17 cellular contexts compared by ENCODE assay signal in genomic region chr5:172954751-172955159, GRCh38. TPM values are rescaled to one million over a fixed set of nuclear protein-coding genes. Genes with fewer than 3 reads are reported as not detected.
DNase-seq lines count a peak whose midpoint lies in the region; ATAC-seq and TF ChIP-seq lines count a peak whose summit lies in the region.
"Had no signal": no experiment of that assay in that cellular context is flagged by ENCODE, and none has a peak within 500 bp of the region (broad histone marks: within the 10 kb centered on the region; RNA-seq: fewer than 3 reads in every experiment).

No MANE protein-coding gene starts in this region.

- H3K4ac ChIP-seq in H9 (ENCODE audit: low read depth, low read length), result no peak overlapping the region

- H3K27ac ChIP-seq in AG04450 (ENCODE audit: low read depth, low read length) (peak overlapping the region; percentile 55), HUES6 (ENCODE audit: low read depth, low read length) (no peak overlapping the region), coronary artery (peak overlapping the region in 1 of 2 donors; percentile 73), spleen (peak overlapping the region in 3 of 8 donors; percentile 30 to 42 (median 42)), H9 (ENCODE audit: insufficient read length, low read depth, low read length) (no peak overlapping the region)
- no peak overlapping the region for H3K27ac ChIP-seq in naive thymus-derived CD4-positive, alpha-beta T cell (ENCODE audit: low read depth, low read length)

- 63 to 86% (median 80%) methylated on average over 8 of the region's 8 CpGs for WGBS in spleen, 5 donors
- WGBS in H9 (ENCODE audit: extremely low coverage, insufficient read length, low lambda C conversion rate), result no CpG with 5 or more reads among the region's 8 CpGs

- H3K4me1 ChIP-seq in HUES6 (ENCODE audit: control insufficient read depth, insufficient read depth, low read length), result 0 out of 2 replicates have a peak, but pooled peaks cover 2% of the 10 kb centered on the region
- H3K4me1 ChIP-seq in naive thymus-derived CD4-positive, alpha-beta T cell (ENCODE audit: control insufficient read depth in 2 of 2, insufficient read depth in 2 of 2, low read length in 2 of 2), result peaks cover 2 to 7% of the 10 kb centered on the region in 2 donors
- H3K4me1 ChIP-seq in spleen, result peaks cover 0 to 34% (median 11%) of the 10 kb centered on the region in 6 donors
- no peaks in the 10 kb centered on the region for H3K4me1 ChIP-seq in H9 (ENCODE audit: insufficient read depth, low read length)

- H4K20me1 ChIP-seq in H9 (ENCODE audit: control insufficient read depth, insufficient read depth, insufficient read length), result no peaks in the 10 kb centered on the region

- CTCF ChIA-PET in AG04450 (lab: Charles Lee), result interaction anchor here (2.2 to 2.7 kb wide), 2 partner anchors 22 to 238 kb away, joined by 6 to 10 read pairs; no protein-coding TSS in a partner anchor
- CTCF ChIA-PET in naive thymus-derived CD4-positive, alpha-beta T cell (lab: Charles Lee), result no interaction called here

- no peak overlapping the region for H2AK5ac ChIP-seq in H9 (ENCODE audit: insufficient read length, low read length)

- H3K23me2 ChIP-seq in H9 (ENCODE audit: insufficient read length, low read depth, low read length, poor library complexity, severe bottlenecking), result peaks cover 7% of the 10 kb centered on the region

- H2BK5ac ChIP-seq in H9 (ENCODE audit: insufficient read length, low read length), result no peak overlapping the region

- H2AFZ ChIP-seq in H9 (ENCODE audit: low read length), result no peak overlapping the region

- no peaks in the 10 kb centered on the region for H3K79me2 ChIP-seq in H9 (ENCODE audit: insufficient read depth, low read length)

- H3K27me3 ChIP-seq in AG04450 (ENCODE audit: control insufficient read depth, insufficient read depth, low read length), result no peaks in the 10 kb centered on the region
- 0 out of 2 replicates have a peak, but pooled peaks cover 7% of the 10 kb centered on the region for H3K27me3 ChIP-seq in HUES6 (ENCODE audit: control insufficient read depth, insufficient read depth, low read length)
- H3K27me3 ChIP-seq in naive thymus-derived CD4-positive, alpha-beta T cell (ENCODE audit: control insufficient read depth in 2 of 2, insufficient read depth in 2 of 2, low read length in 2 of 2), result no peaks in the 10 kb centered on the region
- no peaks in the 10 kb centered on the region for H3K27me3 ChIP-seq in spleen (replicated peaks in 1 of 7)
- H3K27me3 ChIP-seq in H9 (ENCODE audit: insufficient read depth, low read length), result no peaks in the 10 kb centered on the region

- no peak overlapping the region for H4K8ac ChIP-seq in H9 (replicated peaks; ENCODE audit: insufficient read length, low read depth, low read length)

- no peak overlapping the region for H3K4me3 ChIP-seq in AG04450 (ENCODE audit: low read depth, low read length)
- H3K4me3 ChIP-seq in HUES6 (ENCODE audit: low read depth, low read length), result no peak overlapping the region
- H3K4me3 ChIP-seq in coronary artery, result no peak overlapping the region
- H3K4me3 ChIP-seq in naive thymus-derived CD4-positive, alpha-beta T cell (ENCODE audit: low read length), result no peak overlapping the region
- H3K4me3 ChIP-seq in spleen, result no peak overlapping the region
- H3K4me3 ChIP-seq: mucosa of descending colon, skin epidermis had no signal

- DNase-seq in AG04450 (ENCODE audit: low read depth, low spot score), result no peak
- peak; percentile 64 for DNase-seq in coronary artery (ENCODE audit: low spot score)
- DNase-seq in progenitor cell of endocrine pancreas (ENCODE audit: low spot score, unreplicated experiment), result no peak
- DNase-seq in naive thymus-derived CD4-positive, alpha-beta T cell, result no peak
- no peak for DNase-seq in spleen
- no peak for DNase-seq in H9
- DNase-seq: activated CD4-positive, alpha-beta T cell treated with anti-CD3 and anti-CD28 coated beads, Interleukin-2, amount 50 U/mL, for 48 hours; activated T-cell treated with anti-CD3 and anti-CD28 coated beads, Interleukin-2, amount 50 U/mL, for 4 hours; DMS 273 treated with DMSO at 0.1 percent for 48 hours; effector memory CD4-positive, alpha-beta T cell; left cardiac atrium; mucosa of descending colon; NCI-H1092 had no signal

- H3K4me3 Mint-ChIP-seq in progenitor cell of endocrine pancreas (ENCODE audit: low read depth) (no peak overlapping the region), H9 (no peak overlapping the region)
- H3K4me3 Mint-ChIP-seq in naive thymus-derived CD4-positive, alpha-beta T cell, result peak overlapping the region in 2 of 10 donors; percentile 0 to 77
- H3K4me3 Mint-ChIP-seq: activated T-cell treated with anti-CD3 and anti-CD28 coated beads, Interleukin-2, amount 50 U/mL, for 4 hours had no signal

- no peak overlapping the region for H2BK12ac ChIP-seq in H9 (ENCODE audit: insufficient read length, low read depth, low read length)

- intact Hi-C loops in naive thymus-derived CD4-positive, alpha-beta T cell (cut with micrococcal nuclease), result loop anchor here (10.0 kb wide), 2 partner anchors 500 to 950 kb away; partner anchors contain the start of genes SH3PXD2B (in 2 of the 2) and FBXW11 (in 1 of the 2)
- intact Hi-C loops in spleen (cut with DNase I; ENCODE audit: low total_unique reads), result no loop called here

- TF ChIP-seq POLR2A in spleen (IDR thresholded peaks at IDR 0.05), result no peak

- no peak overlapping the region for H4K91ac ChIP-seq in H9 (ENCODE audit: insufficient read length, low read depth, low read length)

- H3T11ph ChIP-seq in H9 (ENCODE audit: low read length), result no peak overlapping the region

- TF ChIP-seq CTCF in AG04450 (IDR thresholded peaks at IDR 0.05; ENCODE audit: low read depth, low read length) (no peak), coronary artery (IDR thresholded peaks at IDR 0.05) (no peak), progenitor cell of endocrine pancreas (IDR thresholded peaks at IDR 0.05; ENCODE audit: unreplicated experiment) (no peak), spleen (IDR thresholded peaks at IDR 0.05 in 8 of 11, conservative IDR thresholded peaks at IDR 0.05 in 3 of 11) (no peak), H9 (conservative IDR thresholded peaks at IDR 0.05) (no peak)

- H3K27ac Mint-ChIP-seq in progenitor cell of endocrine pancreas (peak overlapping the region; percentile 12), H9 (0 out of 7 replicates have a peak overlapping the region, but pooled peaks of 1 of the 3 experiments have one; percentile 1)
- H3K27ac Mint-ChIP-seq in naive thymus-derived CD4-positive, alpha-beta T cell, result peak overlapping the region in 4 of 9 donors; percentile 9 to 46 (median 22)

- H3K27me3 Mint-ChIP-seq in progenitor cell of endocrine pancreas, result peaks cover 8% of the 10 kb centered on the region
- H3K27me3 Mint-ChIP-seq in naive thymus-derived CD4-positive, alpha-beta T cell, result peaks cover 0 to 4% (median 0%) of the 10 kb centered on the region in 5 donors
- H3K27me3 Mint-ChIP-seq in H9 (ENCODE audit: low read depth), result peaks cover 41% of the 10 kb centered on the region

- no peak overlapping the region for H3K23ac ChIP-seq in H9 (ENCODE audit: insufficient read length, low read depth, low read length)

- no peak overlapping the region for H4K5ac ChIP-seq in H9 (ENCODE audit: insufficient read length, low read depth, low read length)

- H3K4me1 Mint-ChIP-seq in progenitor cell of endocrine pancreas (ENCODE audit: low read depth) (peaks cover 2% of the 10 kb centered on the region), H9 (peaks cover 1 to 9% of the 10 kb centered on the region in 2 experiments)
- H3K4me1 Mint-ChIP-seq in naive thymus-derived CD4-positive, alpha-beta T cell, result peaks cover 7 to 24% (median 15%) of the 10 kb centered on the region in 7 donors

- H3K9ac ChIP-seq in HUES6 (ENCODE audit: low read length), result peak overlapping the region; percentile 18
- H3K9ac ChIP-seq in H9 (ENCODE audit: extremely low read depth, insufficient read length, low read length), result no peak overlapping the region

- H3K9me3 ChIP-seq in AG04450 (ENCODE audit: control insufficient read depth, insufficient read depth, low read length), result peaks cover 4% of the 10 kb centered on the region; the same call in 1 of the 2 replicates
- H3K9me3 ChIP-seq in HUES6 (ENCODE audit: control insufficient read depth, insufficient read depth, low read depth, low read length), result no peaks in the 10 kb centered on the region
- no peaks in the 10 kb centered on the region for H3K9me3 ChIP-seq in naive thymus-derived CD4-positive, alpha-beta T cell (ENCODE audit: control insufficient read depth in 2 of 3, low read length in 3 of 3)
- H3K9me3 ChIP-seq in spleen, result no peaks in the 10 kb centered on the region
- H3K9me3 ChIP-seq in H9 (ENCODE audit: control insufficient read depth, low read depth, low read length), result no peaks in the 10 kb centered on the region
- H3K9me3 ChIP-seq: mucosa of descending colon had no signal

- H3K4me2 ChIP-seq in H9 (ENCODE audit: insufficient read depth, insufficient read length, low read length), result no peak overlapping the region

- H3K56ac ChIP-seq in H9 (ENCODE audit: insufficient read length, low read depth, low read length), result no peak overlapping the region

- H2BK120ac ChIP-seq in H9 (ENCODE audit: low read depth, low read length, poor library complexity, severe bottlenecking), result no peak overlapping the region

- no peak overlapping the region for H2BK20ac ChIP-seq in H9 (ENCODE audit: low read depth, low read length, poor library complexity, severe bottlenecking)

- POLR2A ChIA-PET in AG04450 (lab: Yijun Ruan, JAX), result interaction anchor here (0.7 kb wide), 1 partner anchor 361 kb away, joined by 7 read pairs; no protein-coding TSS in a partner anchor
- POLR2A ChIA-PET in naive thymus-derived CD4-positive, alpha-beta T cell (lab: Charles Lee), result no interaction called here

- H3K79me1 ChIP-seq in H9 (ENCODE audit: insufficient read depth, low read depth, low read length, poor library complexity, severe bottlenecking), result no peaks in the 10 kb centered on the region

- no peak for ATAC-seq in naive thymus-derived CD4-positive, alpha-beta T cell
- no peak for ATAC-seq in GM18867 (IDR thresholded peaks at IDR 0.05; ENCODE audit: unreplicated experiment)
- ATAC-seq: activated naive CD4-positive, alpha-beta T cell treated with anti-CD3 and anti-CD28 coated beads, Interleukin-2, amount 50 U/mL, for 72 hours; activated T-cell treated with anti-CD3 and anti-CD28 coated beads, Interleukin-2, amount 50 U/mL, for 4 hours; mucosa of descending colon had no signal

- H3K36me3 ChIP-seq in HUES6 (ENCODE audit: control insufficient read depth, insufficient read depth, low read length) (peaks cover 20% of the 10 kb centered on the region), spleen (peaks cover 0 to 23% (median 17%) of the 10 kb centered on the region in 6 donors)
- peaks cover 0 to 16% (median 3%) of the 10 kb centered on the region in 3 experiments for H3K36me3 ChIP-seq in naive thymus-derived CD4-positive, alpha-beta T cell (ENCODE audit: control insufficient read depth in 2 of 3, insufficient read depth in 3 of 3, low read length in 3 of 3)

- H3K9me3 Mint-ChIP-seq in progenitor cell of endocrine pancreas (ENCODE audit: low read depth) (no peaks in the 10 kb centered on the region), H9 (peaks cover 0 to 3% of the 10 kb centered on the region in 2 experiments; a peak in 2 of 5 replicates)
- H3K9me3 Mint-ChIP-seq in naive thymus-derived CD4-positive, alpha-beta T cell, result peaks cover 0 to 4% (median 0%) of the 10 kb centered on the region in 11 donors
- H3K9me3 Mint-ChIP-seq: activated naive CD4-positive, alpha-beta T cell treated with anti-CD3 and anti-CD28 coated beads, Interleukin-2, amount 50 U/mL, for 72 hours; activated T-cell treated with anti-CD3 and anti-CD28 coated beads, Interleukin-2, amount 50 U/mL, for 4 hours had no signal

- H3K14ac ChIP-seq in H9 (ENCODE audit: insufficient read depth, low read length), result no peak overlapping the region

- H3K36me3 Mint-ChIP-seq in progenitor cell of endocrine pancreas (ENCODE audit: insufficient read depth) (peaks cover 5% of the 10 kb centered on the region), H9 (ENCODE audit: insufficient read depth in 1 of 3, low read depth in 3 of 3) (peaks cover 0 to 10% (median 5%) of the 10 kb centered on the region in 3 experiments; a peak in 6 of 7 replicates)
- H3K36me3 Mint-ChIP-seq in naive thymus-derived CD4-positive, alpha-beta T cell, result peaks cover 0 to 7% (median 2%) of the 10 kb centered on the region in 5 donors

- no peak overlapping the region for H2BK15ac ChIP-seq in H9 (ENCODE audit: low read depth, low read length)

- no peak overlapping the region for H3K18ac ChIP-seq in H9 (ENCODE audit: insufficient read length, low read depth, low read length)

RNA-seq across cellular contexts. Expression of gene RPL26L1, which starts 4.5 kb away (rescaled TPM):
- polyA plus RNA-seq in AG04450 (2011; rRNA removed), result 83.5 and 88.2 TPM in 2 replicates
- polyA minus RNA-seq in AG04450 (2011; rRNA and poly(A)+ RNA removed), result 45.7 and 50.0 TPM in 2 replicates
- total RNA-seq in progenitor cell of endocrine pancreas, result 36.1 and 38.4 TPM in 2 replicates
- total RNA-seq in naive thymus-derived CD4-positive, alpha-beta T cell, result 10 to 100 TPM in 3 of 5 experiments, 1 to 10 TPM in 2; 9.6 to 40.0 (median 12.9) TPM
- polyA plus RNA-seq in naive thymus-derived CD4-positive, alpha-beta T cell, result 10 to 100 TPM; 29.7 to 37.1 TPM
- total RNA-seq in spleen, result 10 to 100 TPM; 10.6 to 36.8 (median 16.9) TPM
- polyA plus RNA-seq in spleen, result 10 to 100 TPM; 31.0 to 56.4 (median 46.4) TPM
- 53.6 and 57.5 TPM in 2 replicates for total RNA-seq in H9 (2021)

RNA-seq across cellular contexts. Expression of gene ATP6V0E1, which starts 28.8 kb away (rescaled TPM):
- polyA plus RNA-seq in AG04450 (2011; rRNA removed) (583 and 610 TPM in 2 replicates), spleen (100 to 1,000 TPM; 213 to 314 (median 298) TPM)
- polyA minus RNA-seq in AG04450 (2011; rRNA and poly(A)+ RNA removed), result 182 and 220 TPM in 2 replicates
- total RNA-seq in progenitor cell of endocrine pancreas (137 and 142 TPM in 2 replicates), spleen (100 to 1,000 TPM; 185 to 221 (median 208) TPM), H9 (2021) (101 TPM in 2 replicates)
- 100 to 1,000 TPM in 4 of 5 experiments, 10 to 100 TPM in 1; 61.8 to 170 (median 119) TPM for total RNA-seq in naive thymus-derived CD4-positive, alpha-beta T cell
- 100 to 1,000 TPM; 415 to 455 TPM for polyA plus RNA-seq in naive thymus-derived CD4-positive, alpha-beta T cell
